18 cellular contexts compared by ENCODE assay signal in the genomic region with DNA sequence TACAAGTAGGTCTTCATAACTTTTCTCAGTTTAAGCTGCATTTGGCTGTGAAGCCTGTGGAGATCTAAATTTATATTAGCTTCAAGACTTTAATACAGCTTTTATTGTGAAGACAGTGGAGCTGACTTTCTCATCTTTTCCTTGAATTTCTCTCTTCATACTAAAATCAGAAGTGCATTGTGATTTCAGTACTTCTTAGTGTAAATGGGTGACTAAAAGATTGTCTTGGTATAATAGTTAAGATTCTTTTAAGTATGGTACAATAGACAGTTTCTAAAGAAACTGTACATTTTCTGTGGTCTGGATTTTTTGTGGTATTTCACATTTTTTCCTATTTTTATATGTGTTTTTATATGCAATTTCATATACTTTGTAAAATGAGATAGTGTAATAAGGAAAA.
"Had no signal": no experiment of that assay in that cellular context is flagged by ENCODE, and none has a peak within 500 bp of the region (broad histone marks: within the 10 kb centered on the region; RNA-seq: fewer than 3 reads in every experiment).

No MANE protein-coding gene starts in this region.

- ATAC-seq: esophagus mucosa; gastrocnemius medialis; heart right ventricle; left lobe of liver; naive thymus-derived CD4-positive, alpha-beta T cell; psoas muscle; sciatic nerve had no signal

- H3K27ac ChIP-seq: gastrocnemius medialis, heart right ventricle, psoas muscle, suprapubic skin, thyroid gland had no signal

- H3K27me3 Mint-ChIP-seq: naive thymus-derived CD4-positive, alpha-beta T cell; type B pancreatic cell had no signal

- DNase-seq: effector memory CD4-positive, alpha-beta T cell; gastrocnemius medialis; heart right ventricle; hypothalamus; islet precursor cell; mammary epithelial cell; naive thymus-derived CD4-positive, alpha-beta T cell; nephron progenitor cell; psoas muscle; stimulated activated CD4-positive, alpha-beta T cell treated with anti-CD3 and anti-CD28 coated beads, Interleukin-2, amount 100 ng/mL, for 24 hours; stimulated activated CD4-positive, alpha-beta T cell treated with anti-CD3 and anti-CD28 coated beads, Interleukin-4, amount 100 ng/mL, for 4 hours; stimulated activated naive CD4-positive, alpha-beta T cell; thyroid gland had no signal

- H3K27ac Mint-ChIP-seq: nephron progenitor cell, type B pancreatic cell had no signal

- H3K4me3 Mint-ChIP-seq: naive thymus-derived CD4-positive, alpha-beta T cell; nephron progenitor cell; type B pancreatic cell had no signal

- H3K4me1 Mint-ChIP-seq: nephron progenitor cell had no signal

- H3K9me3 Mint-ChIP-seq: naive thymus-derived CD4-positive, alpha-beta T cell; nephron progenitor cell; type B pancreatic cell had no signal

- H3K4me3 ChIP-seq: gastrocnemius medialis, heart right ventricle, psoas muscle, suprapubic skin, thyroid gland had no signal

- H3K27me3 ChIP-seq: gastrocnemius medialis, heart right ventricle, suprapubic skin, thyroid gland had no signal
